17 cellular contexts compared by ENCODE assay signal in genomic region chr3:74465652-74466415, GRCh38.
A peak's percentile ranks its signal among the peaks of the same experiment; 100 is the strongest.
DNase-seq lines count a peak whose midpoint lies in the region; TF ChIP-seq lines count a peak whose summit lies in the region.
"Had no signal": no experiment of that assay in that cellular context is flagged by ENCODE, and none has a peak within 500 bp of the region (broad histone marks: within the 10 kb centered on the region; RNA-seq: fewer than 3 reads in every experiment).

No MANE protein-coding gene starts in this region.

- H3K36me3 Mint-ChIP-seq in neural progenitor cell: no peaks in the 10 kb centered on the region
- H3K36me3 Mint-ChIP-seq: IgD-negative memory B cell; stimulated activated effector memory CD8-positive, alpha-beta T cell treated with anti-CD3 and anti-CD28 coated beads, Interleukin-12 subunit alpha, Interleukin-12 subunit beta, amount 100 ng/mL, for 72 hours had no signal

- no peaks in the 10 kb centered on the region for H3K36me3 ChIP-seq in fibroblast of lung (ENCODE audit: control insufficient read depth, insufficient read depth, low read length)
- H3K36me3 ChIP-seq in neural progenitor cell: no peaks in the 10 kb centered on the region

- no peaks in the 10 kb centered on the region for H3F3A ChIP-seq in neural progenitor cell (ENCODE audit: low read depth)

- no peak overlapping the region for H3K27ac Mint-ChIP-seq in neural progenitor cell
- H3K27ac Mint-ChIP-seq: activated CD4-positive, alpha-beta memory T cell treated with anti-CD3 and anti-CD28 coated beads, Interleukin-2, amount 10 ng/mL, durations not matched to agents 7 days and 5 days; IgD-negative memory B cell; stimulated activated effector memory CD8-positive, alpha-beta T cell treated with anti-CD3 and anti-CD28 coated beads, Interleukin-12 subunit alpha, Interleukin-12 subunit beta, amount 100 ng/mL, for 72 hours had no signal

- no peak overlapping the region for H3K4me3 Mint-ChIP-seq in neural progenitor cell
- H3K4me3 Mint-ChIP-seq: activated CD4-positive, alpha-beta memory T cell treated with anti-CD3 and anti-CD28 coated beads, Interleukin-2, amount 10 ng/mL, durations not matched to agents 7 days and 5 days; IgD-negative memory B cell; stimulated activated effector memory CD8-positive, alpha-beta T cell treated with anti-CD3 and anti-CD28 coated beads, Interleukin-12 subunit alpha, Interleukin-12 subunit beta, amount 100 ng/mL, for 72 hours had no signal

- H2AFZ ChIP-seq in fibroblast of lung (ENCODE audit: low read length): no peak overlapping the region
- H2AFZ ChIP-seq in neural progenitor cell (replicated peaks): peak overlapping the region; percentile 32

- no peak overlapping the region for H3K4me3 ChIP-seq in fibroblast of lung (replicated peaks in 1 of 4; ENCODE audit: control extremely low read depth in 1 of 4, insufficient read depth in 1 of 4, low read depth in 3 of 4, low read length in 4 of 4)
- H3K4me3 ChIP-seq in neural progenitor cell: no peak overlapping the region
- H3K4me3 ChIP-seq: smooth muscle cell had no signal

- peaks cover 4% of the 10 kb centered on the region for H3K4me1 Mint-ChIP-seq in neural progenitor cell
- H3K4me1 Mint-ChIP-seq: activated CD4-positive, alpha-beta memory T cell treated with anti-CD3 and anti-CD28 coated beads, Interleukin-2, amount 10 ng/mL, durations not matched to agents 7 days and 5 days; stimulated activated effector memory CD8-positive, alpha-beta T cell treated with anti-CD3 and anti-CD28 coated beads, Interleukin-12 subunit alpha, Interleukin-12 subunit beta, amount 100 ng/mL, for 72 hours had no signal

- in situ Hi-C loops in KBM-7 (cut with MboI; ENCODE audit: low pct_unique_long_range_greater_than_20kb, low sequenced_read_pairs): no loop called here

- H3K9me3 ChIP-seq in fibroblast of lung (ENCODE audit: control insufficient read depth, insufficient read depth, low read depth, low read length) (no peaks in the 10 kb centered on the region), neural progenitor cell (ENCODE audit: low read depth) (no peaks in the 10 kb centered on the region)

- H3K4me1 ChIP-seq in fibroblast of lung (ENCODE audit: control insufficient read depth, extremely low read depth, insufficient read depth, low read length) (no peaks in the 10 kb centered on the region), neural progenitor cell (peaks cover 4% of the 10 kb centered on the region)

- H3K4me2 ChIP-seq in fibroblast of lung (ENCODE audit: extremely low read depth, insufficient read depth, low read length): no peak overlapping the region
- H3K4me2 ChIP-seq in neural progenitor cell: no peak overlapping the region
- H3K4me2 ChIP-seq: smooth muscle cell had no signal

- H3K79me2 ChIP-seq in fibroblast of lung (ENCODE audit: control insufficient read depth, insufficient read depth, low read length) (no peaks in the 10 kb centered on the region), neural progenitor cell (ENCODE audit: low read depth) (no peaks in the 10 kb centered on the region)

- H3K27me3 ChIP-seq in fibroblast of lung (ENCODE audit: control insufficient read depth, insufficient read depth, low read length) (no peaks in the 10 kb centered on the region), neural progenitor cell (no peaks in the 10 kb centered on the region)

- no peaks in the 10 kb centered on the region for H3K27me3 Mint-ChIP-seq in neural progenitor cell (ENCODE audit: insufficient read depth, low read depth)
- H3K27me3 Mint-ChIP-seq: activated CD4-positive, alpha-beta memory T cell treated with anti-CD3 and anti-CD28 coated beads, Interleukin-2, amount 10 ng/mL, durations not matched to agents 7 days and 5 days; IgD-negative memory B cell had no signal

- DNase-seq in AG20443 (ENCODE audit: low spot score): peak; percentile 20
- DNase-seq in NCI-H446 treated with DMSO at 0.1 percent for 48 hours (lab: John Stamatoyannopoulos, UW): peak; percentile 60
- DNase-seq in fibroblast of lung (ENCODE audit: low read depth in 2 of 2): peak; percentile 3 to 27
- DNase-seq in neural progenitor cell (ENCODE audit: low spot score): no peak
- no peak for DNase-seq in T-helper 9 cell
- no peak for DNase-seq in NCI-H1436 (lab: John Stamatoyannopoulos, UW)
- no peak for DNase-seq in NCI-H345 (lab: John Stamatoyannopoulos, UW)
- DNase-seq in KBM-7: no peak
- DNase-seq: activated CD4-positive, alpha-beta memory T cell treated with anti-CD3 and anti-CD28 coated beads, Interleukin-2, amount 10 ng/mL, durations not matched to agents 7 days and 5 days; COR-L47; GDM1; kidney glomerular epithelial cell; NCI-H2171 treated with DMSO at 0.1 percent for 48 hours had no signal

- H3K9me3 Mint-ChIP-seq in neural progenitor cell: no peaks in the 10 kb centered on the region

- H3K9ac ChIP-seq in fibroblast of lung (ENCODE audit: insufficient read depth, low read length) (no peak overlapping the region), neural progenitor cell (no peak overlapping the region)

- no peak for TF ChIP-seq CTCF in fibroblast of lung (conservative IDR thresholded peaks at IDR 0.05 in 1 of 2, IDR thresholded peaks at IDR 0.05 in 1 of 2; ENCODE audit: low read depth in 1 of 2, low read length in 2 of 2)
- TF ChIP-seq CTCF in neural progenitor cell (IDR thresholded peaks at IDR 0.05): no peak

- H3K27ac ChIP-seq in fibroblast of lung (ENCODE audit: insufficient read depth, low read length): no peak overlapping the region
- no peak overlapping the region for H3K27ac ChIP-seq in neural progenitor cell
- H3K27ac ChIP-seq: VCaP had no signal

- H4K20me1 ChIP-seq in fibroblast of lung (ENCODE audit: control insufficient read depth, extremely low read depth, insufficient read depth, low read length) (no peaks in the 10 kb centered on the region), neural progenitor cell (ENCODE audit: low read depth) (no peaks in the 10 kb centered on the region)

Comparison
In these comparisons a context has a peak if more than half of its experiments do, and no peak if none do; other contexts are left out.
1. DNase-seq: peak in AG20443 (single experiment), NCI-H446 treated with DMSO at 0.1 percent for 48 hours (single experiment) and fibroblast of lung (2 of 2); none in neural progenitor cell (single experiment), T-helper 9 cell (single experiment), NCI-H1436 (single experiment), NCI-H345 (single experiment) and KBM-7 (single experiment).